12 cellular contexts compared by ENCODE assay signal in the genomic region with DNA sequence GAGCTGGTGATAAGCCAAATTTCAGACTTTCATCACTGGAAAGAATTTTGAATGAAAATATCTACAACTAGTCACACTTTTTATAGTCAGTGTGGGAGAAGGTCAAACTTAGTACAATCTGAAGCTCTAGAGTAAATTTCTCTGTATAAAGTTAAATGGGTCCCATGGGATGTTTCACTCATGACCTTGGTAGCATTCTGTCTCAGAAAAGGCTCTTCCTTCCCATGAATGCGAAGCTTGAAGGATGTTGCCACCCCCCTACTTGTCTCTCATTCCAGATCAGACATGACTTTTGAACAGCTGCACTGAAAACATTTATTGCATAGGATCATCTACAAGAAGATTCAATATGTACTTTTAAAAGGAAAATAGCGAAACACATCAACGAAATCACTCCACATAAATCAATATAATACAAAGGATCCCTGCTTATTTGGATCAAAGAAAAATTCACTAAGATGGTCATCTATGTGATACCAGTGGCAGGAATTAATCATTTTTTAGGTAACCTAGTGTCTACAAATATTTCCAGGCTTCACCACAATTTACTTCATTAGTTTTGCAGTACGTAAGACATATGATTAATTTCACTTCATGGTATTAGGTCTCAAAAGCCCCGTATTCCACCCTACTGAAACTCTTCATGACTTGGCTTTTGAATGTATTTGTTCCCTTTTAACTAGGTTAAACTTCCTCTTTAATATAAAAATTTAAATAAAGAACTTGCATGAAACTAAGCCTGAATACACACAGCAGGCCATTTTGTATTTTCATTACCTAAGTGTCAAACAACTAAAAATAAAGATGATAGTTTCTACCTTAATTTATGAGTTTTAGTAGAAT. TPM values are rescaled to one million over a fixed set of nuclear protein-coding genes. Genes with fewer than 3 reads are reported as not detected.
DNase-seq lines count a peak whose midpoint lies in the region; TF ChIP-seq lines count a peak whose summit lies in the region.
"Had no signal": no experiment of that assay in that cellular context is flagged by ENCODE, and none has a peak within 500 bp of the region (broad histone marks: within the 10 kb centered on the region; RNA-seq: fewer than 3 reads in every experiment).

No MANE protein-coding gene starts in this region.

- peaks cover 2% of the 10 kb centered on the region for H3K9me3 Mint-ChIP-seq in endodermal cell
- H3K9me3 Mint-ChIP-seq in endothelial cell (ENCODE audit: unreplicated experiment) = no peaks in the 10 kb centered on the region

- H3K4me3 Mint-ChIP-seq in endodermal cell = no peak overlapping the region
- no peak overlapping the region for H3K4me3 Mint-ChIP-seq in endothelial cell (ENCODE audit: unreplicated experiment)

- H3K4me1 ChIP-seq in BLaER1 (peaks cover 48% of the 10 kb centered on the region), OCI-LY3 (ENCODE audit: low read length) (peaks cover 43% of the 10 kb centered on the region), endodermal cell (ENCODE audit: control insufficient read depth, insufficient read depth, low read length) (no peaks in the 10 kb centered on the region)

- peaks cover 91% of the 10 kb centered on the region for H3K79me2 ChIP-seq in OCI-LY3 (ENCODE audit: low read length)

- H3K4me1 Mint-ChIP-seq in endodermal cell (peaks cover 18% of the 10 kb centered on the region), endothelial cell (ENCODE audit: unreplicated experiment) (peaks cover 22% of the 10 kb centered on the region)

- H3K4me3 ChIP-seq in BLaER1 = peak overlapping the region; percentile 73
- H3K4me3 ChIP-seq in GM06990 (replicated peaks; ENCODE audit: low read depth, low read length) = peak overlapping the region; percentile 78
- peak overlapping the region; percentile 85 for H3K4me3 ChIP-seq in OCI-LY3 (ENCODE audit: low read length)
- H3K4me3 ChIP-seq in endodermal cell (ENCODE audit: low read length) = peak overlapping the region; percentile 86
- H3K4me3 ChIP-seq in brain microvascular endothelial cell (ENCODE audit: low read depth, low read length) = no peak overlapping the region

- TF ChIP-seq CTCF in GM06990 (IDR thresholded peaks at IDR 0.05; ENCODE audit: insufficient read depth, low read length, poor library complexity, severe bottlenecking) = no peak
- no peak for TF ChIP-seq CTCF in OCI-LY3 (IDR thresholded peaks at IDR 0.05; ENCODE audit: low read depth, low read length)
- TF ChIP-seq CTCF in endodermal cell (conservative IDR thresholded peaks at IDR 0.05) = no peak
- TF ChIP-seq CTCF in endothelial cell (IDR thresholded peaks at IDR 0.05; ENCODE audit: unreplicated experiment) = no peak
- TF ChIP-seq CTCF in brain microvascular endothelial cell (IDR thresholded peaks at IDR 0.05; ENCODE audit: low read depth, low read length, missing control alignments) = no peak

- H3K27ac ChIP-seq in BLaER1 (peak overlapping the region; percentile 94), OCI-LY3 (ENCODE audit: low read length) (peak overlapping the region; percentile 99), endodermal cell (ENCODE audit: low read depth, low read length) (no peak overlapping the region), brain microvascular endothelial cell (no peak overlapping the region)
- H3K27ac ChIP-seq: C4-2B had no signal

- H3K27ac Mint-ChIP-seq in endodermal cell = no peak overlapping the region
- H3K27ac Mint-ChIP-seq in endothelial cell (ENCODE audit: unreplicated experiment) = no peak overlapping the region

- peaks cover 31% of the 10 kb centered on the region for H3K27me3 Mint-ChIP-seq in endodermal cell (ENCODE audit: insufficient read depth)
- H3K27me3 Mint-ChIP-seq in endothelial cell (ENCODE audit: unreplicated experiment) = peaks cover 18% of the 10 kb centered on the region

- H3K9me3 ChIP-seq in BLaER1 (no peaks in the 10 kb centered on the region), OCI-LY3 (ENCODE audit: insufficient read depth, low read length) (no peaks in the 10 kb centered on the region), endodermal cell (ENCODE audit: control insufficient read depth, low read length) (no peaks in the 10 kb centered on the region)

- peak overlapping the region; percentile 89 for H3K9ac ChIP-seq in BLaER1
- peak overlapping the region; percentile 89 for H3K9ac ChIP-seq in OCI-LY3 (ENCODE audit: low read length)
- H3K9ac ChIP-seq in endodermal cell (ENCODE audit: extremely low read depth, low read length, poor library complexity, severe bottlenecking) = no peak overlapping the region

- peak overlapping the region; percentile 95 for H3K4me2 ChIP-seq in BLaER1
- peak overlapping the region; percentile 99 for H3K4me2 ChIP-seq in OCI-LY3 (ENCODE audit: low read length)

- peaks cover 28% of the 10 kb centered on the region for H3K36me3 Mint-ChIP-seq in endodermal cell (ENCODE audit: low read depth)
- peaks cover 14% of the 10 kb centered on the region for H3K36me3 Mint-ChIP-seq in endothelial cell (ENCODE audit: low read depth, unreplicated experiment)

- DNase-seq in GM06990 (ENCODE audit: extremely low read depth, insufficient read length) (peak; percentile 45), endodermal cell (no peak), endothelial cell (ENCODE audit: low spot score) (no peak), LoVo (ENCODE audit: low spot score) (no peak), brain microvascular endothelial cell (no peak), NCI-H2081 (lab: John Stamatoyannopoulos, UW) (no peak)
- DNase-seq: NCI-H2029 treated with DMSO at 0.1 percent for 48 hours, T1000 had no signal

- in situ Hi-C loops in brain microvascular endothelial cell (cut with HindIII; ENCODE audit: low pct_ligation_motif_present, low sequenced_read_pairs) = no loop called here

- no peaks in the 10 kb centered on the region for H3K27me3 ChIP-seq in BLaER1
- no peaks in the 10 kb centered on the region for H3K27me3 ChIP-seq in GM06990 (replicated peaks; ENCODE audit: control insufficient read depth, insufficient read depth, low read length)
- no peaks in the 10 kb centered on the region for H3K27me3 ChIP-seq in OCI-LY3 (ENCODE audit: low read depth, low read length)
- no peaks in the 10 kb centered on the region for H3K27me3 ChIP-seq in endodermal cell (ENCODE audit: control insufficient read depth, insufficient read depth, low read length, poor library complexity, severe bottlenecking)
- no peaks in the 10 kb centered on the region for H3K27me3 ChIP-seq in brain microvascular endothelial cell (replicated peaks)

- peaks cover 40% of the 10 kb centered on the region for H3K36me3 ChIP-seq in BLaER1
- no peaks in the 10 kb centered on the region for H3K36me3 ChIP-seq in GM06990 (ENCODE audit: control insufficient read depth, insufficient read depth, low read length)
- peaks cover 54% of the 10 kb centered on the region for H3K36me3 ChIP-seq in OCI-LY3 (replicated peaks; ENCODE audit: low read depth, low read length)
- peaks cover 58% of the 10 kb centered on the region for H3K36me3 ChIP-seq in endodermal cell (ENCODE audit: control insufficient read depth, insufficient read depth, low read length)
- no peaks in the 10 kb centered on the region for H3K36me3 ChIP-seq in brain microvascular endothelial cell (replicated peaks)

- H4K20me1 ChIP-seq in BLaER1 (peaks cover 41% of the 10 kb centered on the region), OCI-LY3 (ENCODE audit: insufficient read depth, low read length) (peaks cover 14% of the 10 kb centered on the region; the same call in 1 of the 2 replicates)

- H2AFZ ChIP-seq in OCI-LY3 (ENCODE audit: low read depth, low read length) = no peak overlapping the region

- WGBS in endodermal cell (ENCODE audit: insufficient coverage in 1 of 2, insufficient read length in 1 of 2), 2 experiments = 93 to 97% methylated on average over 3 to 5 of the region's 5 CpGs

RNA-seq across cellular contexts. Expression of a gene that starts 4.4 kb away (rescaled TPM):
- 10 to 100 TPM; 25.2 to 47.0 TPM for total RNA-seq in endodermal cell
- polyA plus RNA-seq in endodermal cell (2013, experiment 1 of 2) = 11.6 TPM
- 16.9 TPM for polyA plus RNA-seq in endodermal cell (2013, experiment 2 of 2)
- total RNA-seq in endothelial cell (ENCODE audit: unreplicated experiment) = 30.3 TPM
- total RNA-seq: HT1080 had no signal

Comparison
In these comparisons a context has a peak if more than half of its experiments do, and no peak if none do; other contexts are left out.
1. H3K27ac ChIP-seq: peak in BLaER1 (single experiment) and OCI-LY3 (single experiment); none in endodermal cell (single experiment) and brain microvascular endothelial cell (single experiment).